1 cellular context compared by ENCODE assay signal in the genomic region with DNA sequence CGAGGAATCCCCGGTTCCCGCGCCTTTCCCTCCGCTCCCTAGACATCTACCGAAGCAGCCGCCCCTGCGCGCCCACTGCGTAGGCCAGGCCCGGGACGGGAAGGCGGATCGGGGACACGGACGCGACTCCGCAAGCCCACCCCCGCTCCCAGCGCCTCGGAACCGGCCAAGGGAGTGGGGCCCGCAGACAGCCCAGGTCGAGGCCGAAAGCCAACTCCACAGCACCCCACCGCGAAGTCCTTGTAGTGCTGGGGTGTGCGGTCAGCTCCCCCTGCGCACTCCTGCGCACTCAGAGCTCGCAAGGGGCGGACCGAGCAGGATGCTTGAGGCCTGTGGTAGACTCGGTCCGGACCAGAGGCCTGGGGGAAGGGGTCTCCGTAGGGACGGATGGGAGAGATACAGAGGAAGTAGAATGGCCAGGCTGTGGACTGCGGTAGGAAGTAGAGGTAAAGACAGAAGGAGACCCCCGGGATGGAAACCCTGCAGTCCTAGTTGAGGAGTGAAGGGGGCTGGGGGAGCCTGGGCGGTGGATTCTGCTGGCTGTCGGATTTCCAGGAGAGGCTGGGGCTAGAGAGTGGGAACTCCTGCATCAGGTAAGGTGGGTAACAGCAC.
TF ChIP-seq lines count a peak whose summit lies in the region.

No MANE protein-coding gene starts in this region.

TF ChIP-seq in H1, 55 proteins besides CTCF, POLR2A, EP300 and RAD21:
- TF ChIP-seq SP2 (IDR thresholded peaks at IDR 0.05; ENCODE audit: low read length): no peak
- no peak for TF ChIP-seq SRF (IDR thresholded peaks at IDR 0.05; ENCODE audit: low read depth, low read length)
- no peak for TF ChIP-seq JUND (IDR thresholded peaks at IDR 0.05; ENCODE audit: low read length)
- no peak for TF ChIP-seq TBP (IDR thresholded peaks at IDR 0.05; ENCODE audit: low read depth, low read length)
- TF ChIP-seq POU5F1 (IDR thresholded peaks at IDR 0.05; ENCODE audit: low read depth, low read length): no peak
- TF ChIP-seq JUN (IDR thresholded peaks at IDR 0.05; ENCODE audit: low read depth, low read length): no peak
- no peak for TF ChIP-seq SIRT6 (IDR thresholded peaks at IDR 0.05; ENCODE audit: low read length)
- TF ChIP-seq, protein P1, sequence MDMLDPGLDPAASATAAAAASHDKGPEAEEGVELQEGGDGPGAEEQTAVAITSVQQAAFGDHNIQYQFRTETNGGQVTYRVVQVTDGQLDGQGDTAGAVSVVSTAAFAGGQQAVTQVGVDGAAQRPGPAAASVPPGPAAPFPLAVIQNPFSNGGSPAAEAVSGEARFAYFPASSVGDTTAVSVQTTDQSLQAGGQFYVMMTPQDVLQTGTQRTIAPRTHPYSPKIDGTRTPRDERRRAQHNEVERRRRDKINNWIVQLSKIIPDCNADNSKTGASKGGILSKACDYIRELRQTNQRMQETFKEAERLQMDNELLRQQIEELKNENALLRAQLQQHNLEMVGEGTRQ (IDR thresholded peaks at IDR 0.05; ENCODE audit: low read length): no peak
- TF ChIP-seq MAFK (IDR thresholded peaks at IDR 0.05; ENCODE audit: low read depth, low read length): no peak
- TF ChIP-seq TEAD4 (IDR thresholded peaks at IDR 0.05; ENCODE audit: low read depth, low read length): no peak
- no peak for TF ChIP-seq YY1 (IDR thresholded peaks at IDR 0.05; ENCODE audit: low read depth, low read length)
